Comparison of ENCODE assay signal across 20 cellular contexts in the genomic region with DNA sequence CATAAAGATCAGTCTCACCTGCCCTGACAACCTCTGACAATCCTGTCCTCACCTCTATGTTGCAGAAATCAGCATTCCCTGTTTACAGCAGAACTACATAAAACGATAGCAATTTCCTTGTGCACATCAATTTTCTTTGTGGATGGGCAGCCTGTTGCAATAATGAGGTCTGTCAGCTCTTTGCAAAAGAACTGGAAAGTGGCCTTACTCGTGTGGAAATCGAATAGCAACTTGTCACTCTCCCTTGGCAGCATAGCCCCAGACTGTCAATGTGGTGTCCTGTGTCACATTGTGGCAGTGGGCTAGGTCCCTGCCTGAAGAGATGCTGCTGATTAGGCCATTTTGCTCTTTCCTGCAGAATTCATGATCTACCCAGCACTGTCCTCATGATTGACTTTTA.
"Had no signal": no experiment of that assay in that cellular context is flagged by ENCODE, and none has a peak within 500 bp of the region (broad histone marks: within the 10 kb centered on the region; RNA-seq: fewer than 3 reads in every experiment).

No MANE protein-coding gene starts in this region.

- H3K27me3 ChIP-seq: colonic mucosa, foreskin keratinocyte, heart left ventricle, suprapubic skin, thyroid gland, uterus had no signal

- H3K36me3 ChIP-seq: colonic mucosa, heart left ventricle, suprapubic skin, thyroid gland, uterus had no signal

- H3K4me3 Mint-ChIP-seq: naive thymus-derived CD4-positive, alpha-beta T cell; neural crest cell; type B pancreatic cell had no signal

- H3K27ac ChIP-seq: colonic mucosa, foreskin keratinocyte, heart left ventricle, suprapubic skin, thyroid gland, uterus had no signal

- H3K27me3 Mint-ChIP-seq: naive thymus-derived CD4-positive, alpha-beta T cell; type B pancreatic cell had no signal

- H3K4me1 Mint-ChIP-seq: naive thymus-derived CD4-positive, alpha-beta T cell; neural crest cell had no signal

- H3K4me3 ChIP-seq: colonic mucosa, heart left ventricle, lung, suprapubic skin, thyroid gland, uterus had no signal

- H3K9me3 ChIP-seq: colonic mucosa, heart left ventricle, suprapubic skin, thyroid gland, uterus had no signal

- H3K36me3 Mint-ChIP-seq: type B pancreatic cell had no signal

- H3K4me1 ChIP-seq: colonic mucosa, foreskin keratinocyte, suprapubic skin, thyroid gland, uterus had no signal

- H3K27ac Mint-ChIP-seq: naive thymus-derived CD4-positive, alpha-beta T cell; type B pancreatic cell had no signal

- DNase-seq: colonic mucosa; dermis blood vessel endothelial cell; foreskin keratinocyte; hippocampal formation; left colon; left ventricle myocardium superior; mesenchymal stem cell; naive thymus-derived CD4-positive, alpha-beta T cell; posterior cingulate gyrus; right cardiac atrium; small intestine; stimulated activated CD4-positive, alpha-beta T cell treated with anti-CD3 and anti-CD28 coated beads, Interleukin-12 subunit alpha, Interleukin-12 subunit beta, amount 100 ng/mL, for 4 hours; stimulated activated naive CD8-positive, alpha-beta T cell treated with anti-CD3 and anti-CD28 coated beads, Interleukin-15, Interleukin-2, amounts not matched to agents 100 U/mL and 50 U/mL, for 24 hours; thyroid gland; uterus had no signal

- H3K9me3 Mint-ChIP-seq: type B pancreatic cell had no signal

- ATAC-seq: foreskin keratinocyte; left colon; left ventricle myocardium superior; naive thymus-derived CD4-positive, alpha-beta T cell; right cardiac atrium; stimulated activated naive CD8-positive, alpha-beta T cell treated with anti-CD3 and anti-CD28 coated beads, Interleukin-15, Interleukin-2, amounts not matched to agents 100 U/mL and 50 U/mL, for 24 hours had no signal
